Comparison of ENCODE assay signal across 1 cellular context in genomic region chr1:88917321-88918025, GRCh38.
TF ChIP-seq lines count a peak whose summit lies in the region.

No MANE protein-coding gene starts in this region.

TF ChIP-seq in HepG2, 621 proteins besides CTCF, POLR2A, EP300 and RAD21 (continued from another document):
- TF ChIP-seq ZNF280B (CRISPR knock-in tag; IDR thresholded peaks at IDR 0.05; ENCODE audit: borderline replicate concordance) (no peak), DR1 (CRISPR knock-in tag; IDR thresholded peaks at IDR 0.05) (no peak)
TF ChIP-seq in HepG2: peak in this region for 1.
